Comparison of ENCODE assay signal across 9 cellular contexts in genomic region chr9:1837453-1838084, GRCh38.
DNase-seq lines count a peak whose midpoint lies in the region; ATAC-seq, FAIRE-seq and TF ChIP-seq lines count a peak whose summit lies in the region.
"Had no signal": no experiment of that assay in that cellular context is flagged by ENCODE, and none has a peak within 500 bp of the region (broad histone marks: within the 10 kb centered on the region; RNA-seq: fewer than 3 reads in every experiment).

No MANE protein-coding gene starts in this region.

- 51 to 54% methylated on average over 6 of the region's 6 CpGs for WGBS in esophagus squamous epithelium, 2 donors

- no peaks in the 10 kb centered on the region for H3K4me1 ChIP-seq in BE2C
- no peaks in the 10 kb centered on the region for H3K4me1 ChIP-seq in esophagus squamous epithelium

- DNase-seq in BE2C (no peak), GM12892 (ENCODE audit: insufficient read length) (peak; percentile 13), NCI-H526 treated with DMSO at 0.1 percent for 48 hours (lab: John Stamatoyannopoulos, UW) (peak; percentile 66), fibroblast of peridontal ligament (ENCODE audit: extremely low read depth) (peak; percentile 4), esophagus squamous epithelium (lab: John Stamatoyannopoulos, UW) (no peak), GOT3 (lab: John Stamatoyannopoulos, UW) (no peak)
- peak; percentile 10 for DNase-seq in stimulated activated naive CD8-positive, alpha-beta T cell treated with anti-CD3 and anti-CD28 coated beads, Interleukin-15, Interleukin-2, amounts not matched to agents 100 U/mL and 50 U/mL, for 24 hours

- TF ChIP-seq CTCF in BE2C (IDR thresholded peaks at IDR 0.05; ENCODE audit: low read depth, low read length) (peak; percentile 32), esophagus squamous epithelium (IDR thresholded peaks at IDR 0.05) (peak in 3 of 6 experiments; percentile 5 to 21 (median 15))

- TF ChIP-seq POLR2A in GM12892 (IDR thresholded peaks at IDR 0.05; ENCODE audit: low read depth, low read length), result no peak
- TF ChIP-seq POLR2A in esophagus squamous epithelium (IDR thresholded peaks at IDR 0.05), result no peak

- intact Hi-C loops in esophagus squamous epithelium (cut with DNase I), result no loop called here

- H3K36me3 ChIP-seq in BE2C (no peaks in the 10 kb centered on the region), esophagus squamous epithelium (no peaks in the 10 kb centered on the region)

- no peaks in the 10 kb centered on the region for H3K27me3 ChIP-seq in BE2C
- no peaks in the 10 kb centered on the region for H3K27me3 ChIP-seq in esophagus squamous epithelium

- peak; percentile 81 for FAIRE-seq in GM12892 (lab: Jason Lieb, UNC)

- ATAC-seq in HG03025 (IDR thresholded peaks at IDR 0.05; ENCODE audit: low FRiP score, unreplicated experiment), result peak; percentile 69
- no peak for ATAC-seq in stimulated activated naive CD8-positive, alpha-beta T cell treated with anti-CD3 and anti-CD28 coated beads, Interleukin-15, Interleukin-2, amounts not matched to agents 100 U/mL and 50 U/mL, for 24 hours

- H3K27ac ChIP-seq in esophagus squamous epithelium, result no peak overlapping the region
- H3K27ac ChIP-seq: SK-N-MC had no signal

- H3K9me3 ChIP-seq in BE2C (no peaks in the 10 kb centered on the region), esophagus squamous epithelium (no peaks in the 10 kb centered on the region)

- H3K4me3 ChIP-seq in BE2C (ENCODE audit: low read depth, low read length) (no peak overlapping the region), esophagus squamous epithelium (no peak overlapping the region)
- H3K4me3 ChIP-seq: SK-N-MC had no signal

Comparison
In these comparisons a context has a peak if more than half of its experiments do, and no peak if none do; other contexts are left out.
1. DNase-seq: peak in GM12892 (single experiment), NCI-H526 treated with DMSO at 0.1 percent for 48 hours (single experiment), fibroblast of peridontal ligament (single experiment) and stimulated activated naive CD8-positive, alpha-beta T cell treated with anti-CD3 and anti-CD28 coated beads, Interleukin-15, Interleukin-2, amounts not matched to agents 100 U/mL and 50 U/mL, for 24 hours (single experiment); none in BE2C (single experiment), esophagus squamous epithelium (single experiment) and GOT3 (single experiment).